ENCODE assay signal across 8 cellular contexts in the genomic region with DNA sequence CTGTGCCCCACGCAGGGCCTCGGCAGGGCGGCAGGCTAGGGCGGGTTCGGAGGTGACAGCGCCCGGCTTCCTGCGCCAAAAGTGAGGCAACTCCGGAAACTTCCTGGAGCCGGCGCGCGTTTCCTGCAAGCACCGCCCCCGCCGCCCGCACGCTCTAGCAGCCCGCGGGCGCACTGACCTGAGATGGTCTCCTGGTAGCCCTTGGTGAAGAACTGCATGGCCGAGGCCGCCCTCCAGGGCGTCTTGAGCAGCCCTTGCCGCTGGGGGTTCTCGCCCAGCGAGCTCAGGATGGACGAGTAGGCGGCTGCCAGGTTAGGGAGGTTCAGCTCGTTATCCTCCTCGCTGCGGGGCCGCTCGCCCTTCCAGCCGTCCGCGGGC. TPM values are rescaled to one million over a fixed set of nuclear protein-coding genes. Genes with fewer than 3 reads are reported as not detected.
DNase-seq lines count a peak whose midpoint lies in the region; ATAC-seq and TF ChIP-seq lines count a peak whose summit lies in the region.

No MANE protein-coding gene starts in this region.

- H3K4me1 Mint-ChIP-seq in activated CD4-positive, alpha-beta T cell treated with anti-CD3 and anti-CD28 coated beads, Interleukin-2, amount 10 ng/mL, durations not matched to agents 24 days and 14 days, result peaks cover 30% of the 10 kb centered on the region

- ATAC-seq in GM18505 (IDR thresholded peaks at IDR 0.05; ENCODE audit: unreplicated experiment) (peak; percentile 55), HG02970 (IDR thresholded peaks at IDR 0.05; ENCODE audit: low FRiP score, unreplicated experiment) (peak; percentile 40)

- intact Hi-C loops in activated CD4-positive, alpha-beta T cell treated with anti-CD3 and anti-CD28 coated beads, Interleukin-2, amount 10 ng/mL, durations not matched to agents 24 days and 14 days (cut with micrococcal nuclease), result loop anchor here (1.0 to 5.0 kb wide), 9 partner anchors 21 to 465 kb away; a partner anchor contains a TSS

- peak overlapping the region; percentile 88 for H3K27ac Mint-ChIP-seq in activated CD4-positive, alpha-beta T cell treated with anti-CD3 and anti-CD28 coated beads, Interleukin-2, amount 10 ng/mL, durations not matched to agents 24 days and 14 days

- TF ChIP-seq POLR2A in GM18505 (IDR thresholded peaks at IDR 0.05; ENCODE audit: borderline replicate concordance, extremely low read depth, insufficient read depth, insufficient read length), result no peak

- DNase-seq in A172 (ENCODE audit: low spot score) (peak; percentile 5), NCI-H2196 treated with DMSO at 0.1 percent for 48 hours (lab: John Stamatoyannopoulos, UW; ENCODE audit: unreplicated experiment) (peak; percentile 17), dermis blood vessel endothelial cell (peak; percentile 73), lung microvascular endothelial cell (ENCODE audit: low read depth in 2 of 2) (peak; percentile 68 to 77)
- peak; percentile 94 for DNase-seq in activated CD4-positive, alpha-beta T cell treated with anti-CD3 and anti-CD28 coated beads, Interleukin-2, amount 10 ng/mL, durations not matched to agents 24 days and 14 days
- peak; percentile 54 for DNase-seq in stimulated activated CD8-positive, alpha-beta memory T cell treated with anti-CD3 and anti-CD28 coated beads, Interleukin-15, amount 100 ng/mL, for 1 hour (ENCODE audit: low read depth)

- peak overlapping the region; percentile 90 for H3K4me3 Mint-ChIP-seq in activated CD4-positive, alpha-beta T cell treated with anti-CD3 and anti-CD28 coated beads, Interleukin-2, amount 10 ng/mL, durations not matched to agents 24 days and 14 days

- H3K9me3 Mint-ChIP-seq in activated CD4-positive, alpha-beta T cell treated with anti-CD3 and anti-CD28 coated beads, Interleukin-2, amount 10 ng/mL, durations not matched to agents 24 days and 14 days, result peaks cover 5% of the 10 kb centered on the region

- H3K27me3 Mint-ChIP-seq in activated CD4-positive, alpha-beta T cell treated with anti-CD3 and anti-CD28 coated beads, Interleukin-2, amount 10 ng/mL, durations not matched to agents 24 days and 14 days, result no peaks in the 10 kb centered on the region

- peaks cover 16% of the 10 kb centered on the region for H3K36me3 Mint-ChIP-seq in activated CD4-positive, alpha-beta T cell treated with anti-CD3 and anti-CD28 coated beads, Interleukin-2, amount 10 ng/mL, durations not matched to agents 24 days and 14 days (ENCODE audit: low read depth)

RNA-seq across cellular contexts. Expression of a gene that starts 0.5 kb away (rescaled TPM):
- 3.1 and 17.0 TPM in 2 replicates for total RNA-seq in A172 (2014; rRNA removed; shearing (Covaris generic))
- 49.8 and 49.9 TPM in 2 replicates for total RNA-seq in activated CD4-positive, alpha-beta T cell treated with anti-CD3 and anti-CD28 coated beads, Interleukin-2, amount 10 ng/mL, durations not matched to agents 24 days and 14 days
- total RNA-seq in dermis blood vessel endothelial cell (10.4 and 13.4 TPM in 2 replicates), lung microvascular endothelial cell (3.9 and 12.7 TPM in 2 replicates)

Comparison
In these comparisons a context has a peak if more than half of its experiments do, and no peak if none do; other contexts are left out.
1. Peak in every context shown above with its lines: DNase-seq and ATAC-seq.
2. DNase-seq: peak in every context shown above with its lines; median percentile 94 in activated CD4-positive, alpha-beta T cell treated with anti-CD3 and anti-CD28 coated beads, Interleukin-2, amount 10 ng/mL, durations not matched to agents 24 days and 14 days; 73 in dermis blood vessel endothelial cell; 72 in lung microvascular endothelial cell; 54 in stimulated activated CD8-positive, alpha-beta memory T cell treated with anti-CD3 and anti-CD28 coated beads, Interleukin-15, amount 100 ng/mL, for 1 hour; 17 in NCI-H2196 treated with DMSO at 0.1 percent for 48 hours; 5 in A172.